ENCODE assay signal across 20 cellular contexts in genomic region chr11:133778161-133778560, GRCh38.
"Had no signal": no experiment of that assay in that cellular context is flagged by ENCODE, and none has a peak within 500 bp of the region (broad histone marks: within the 10 kb centered on the region; RNA-seq: fewer than 3 reads in every experiment).

No MANE protein-coding gene starts in this region.

- H3K4me1 Mint-ChIP-seq: memory B cell; neural progenitor cell; stimulated activated memory B cell treated with anti-CD40 and anti-IgM and Interleukin-4, amounts not matched to agents 10 μg/mL and 1 μg/mL and 100 μg/mL, for 72 hours had no signal

- H3K4me3 Mint-ChIP-seq: memory B cell; natural killer cell treated with Interleukin-12 subunit alpha and Interleukin-12 subunit beta and Interleukin-15 and Interleukin-18, amount 100 ng/mL, for 72 hours; neural progenitor cell; stimulated activated memory B cell treated with anti-CD40 and anti-IgM and Interleukin-4, amounts not matched to agents 10 μg/mL and 1 μg/mL and 100 μg/mL, for 72 hours; stimulated activated naive CD8-positive, alpha-beta T cell treated with anti-CD3 and anti-CD28 coated beads, Interleukin-15, Interleukin-2, amounts not matched to agents 100 ng/mL and 50 ng/mL, for 24 hours had no signal

- DNase-seq: effector CD4-positive, alpha-beta T cell; gastrocnemius medialis; islet precursor cell; left lung; lower lobe of right lung; midbrain; psoas muscle; spleen; stimulated activated CD4-positive, alpha-beta T cell treated with anti-CD3 and anti-CD28 coated beads, Interleukin-15, amount 100 ng/mL, for 24 hours; stimulated activated CD4-positive, alpha-beta T cell treated with anti-CD3 and anti-CD28 coated beads, Interleukin-1b, Interleukin-23, amount 100 ng/mL, for 48 hours; stimulated activated CD4-positive, alpha-beta T cell treated with anti-CD3 and anti-CD28 coated beads, Interleukin-4, amount 100 ng/mL, for 24 hours; tibial artery; uterus had no signal

- ATAC-seq: esophagus mucosa; gastrocnemius medialis; left lung; lower lobe of right lung; natural killer cell treated with Interleukin-12 subunit alpha and Interleukin-12 subunit beta and Interleukin-15 and Interleukin-18, amount 100 ng/mL, for 72 hours; psoas muscle; sciatic nerve; stimulated activated memory B cell treated with anti-CD40 and anti-IgM and Interleukin-4, amounts not matched to agents 10 μg/mL and 1 μg/mL and 100 μg/mL, for 72 hours had no signal

- H3K27ac Mint-ChIP-seq: memory B cell; natural killer cell treated with Interleukin-12 subunit alpha and Interleukin-12 subunit beta and Interleukin-15 and Interleukin-18, amount 100 ng/mL, for 72 hours; neural progenitor cell; stimulated activated memory B cell treated with anti-CD40 and anti-IgM and Interleukin-4, amounts not matched to agents 10 μg/mL and 1 μg/mL and 100 μg/mL, for 72 hours; stimulated activated naive CD8-positive, alpha-beta T cell treated with anti-CD3 and anti-CD28 coated beads, Interleukin-15, Interleukin-2, amounts not matched to agents 100 ng/mL and 50 ng/mL, for 24 hours had no signal

- H3K36me3 Mint-ChIP-seq: natural killer cell treated with Interleukin-12 subunit alpha and Interleukin-12 subunit beta and Interleukin-15 and Interleukin-18, amount 100 ng/mL, for 72 hours; neural progenitor cell; stimulated activated memory B cell treated with anti-CD40 and anti-IgM and Interleukin-4, amounts not matched to agents 10 μg/mL and 1 μg/mL and 100 μg/mL, for 72 hours had no signal
